19 cellular contexts compared by ENCODE assay signal in the genomic region with DNA sequence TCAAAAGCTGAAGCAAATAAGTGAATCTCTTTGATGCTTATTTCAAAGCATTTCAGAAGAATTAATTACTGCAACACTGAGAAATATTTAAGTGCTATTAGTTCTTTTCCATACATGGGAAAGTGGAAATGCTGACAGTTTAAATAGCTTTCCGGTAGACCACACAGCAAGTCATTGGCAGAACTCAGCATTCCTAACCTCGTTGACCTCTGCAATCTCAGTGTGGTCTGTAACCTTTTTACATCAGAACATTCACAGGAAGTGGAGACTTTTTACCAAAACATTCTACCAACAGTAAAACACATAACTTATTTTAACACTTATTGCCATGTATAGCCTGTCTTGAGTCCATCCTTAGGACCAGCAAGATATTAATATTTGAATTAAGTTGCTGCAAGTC.
A peak's percentile ranks its signal among the peaks of the same experiment; 100 is the strongest.
DNase-seq lines count a peak whose midpoint lies in the region; ATAC-seq and TF ChIP-seq lines count a peak whose summit lies in the region.
"Had no signal": no experiment of that assay in that cellular context is flagged by ENCODE, and none has a peak within 500 bp of the region (broad histone marks: within the 10 kb centered on the region; RNA-seq: fewer than 3 reads in every experiment).

No MANE protein-coding gene starts in this region.

- in situ Hi-C loops in astrocyte of the spinal cord (cut with HindIII; ENCODE audit: low sequenced_read_pairs) (no loop called here), gastrocnemius medialis (cut with MboI; ENCODE audit: low sequenced_read_pairs in 4 of 4) (no loop called here)

- intact Hi-C loops in gastrocnemius medialis (cut with DNase I; ENCODE audit: low total_unique reads): no loop called here

- no peak for ATAC-seq in gastrocnemius medialis
- ATAC-seq: activated CD4-positive, alpha-beta T cell treated with anti-CD3 and anti-CD28 coated beads for 36 hours; effector memory CD8-positive, alpha-beta T cell had no signal

- H3K36me3 ChIP-seq in gastrocnemius medialis: no peaks in the 10 kb centered on the region
- H3K36me3 ChIP-seq: breast epithelium had no signal

- no peak for TF ChIP-seq POLR2A in gastrocnemius medialis (IDR thresholded peaks at IDR 0.05)

- DNase-seq in HS-27A (ENCODE audit: low read depth) (peak; percentile 4), astrocyte of the spinal cord (ENCODE audit: low read depth, low spot score) (peak; percentile 37), islet precursor cell (peak; percentile 66), retina (peak; percentile 50), hypothalamus (lab: John Stamatoyannopoulos, UW) (no peak), epidermal melanocyte (ENCODE audit: insufficient read length, low spot score) (no peak), nucleus accumbens (lab: John Stamatoyannopoulos, UW) (no peak), gastrocnemius medialis (no peak)
- DNase-seq: activated CD4-positive, alpha-beta T cell treated with anti-CD3 and anti-CD28 coated beads for 36 hours; activated CD8-positive, alpha-beta memory T cell treated with anti-CD3 and anti-CD28 coated beads, Interleukin-2, amount 50 U/mL, for 48 hours; activated naive CD4-positive, alpha-beta T cell treated with anti-CD3 and anti-CD28 coated beads for 36 hours; effector memory CD8-positive, alpha-beta T cell; glutamatergic neuron; NCI-H2171 treated with DMSO at 0.1 percent for 48 hours; right cardiac atrium; SHP77; stimulated activated CD4-positive, alpha-beta T cell treated with anti-CD3 and anti-CD28 coated beads, Interleukin-4, amount 100 ng/mL, for 4 hours; T-helper 9 cell had no signal

- no peaks in the 10 kb centered on the region for H3K4me1 ChIP-seq in gastrocnemius medialis
- H3K4me1 ChIP-seq: breast epithelium had no signal

- no peaks in the 10 kb centered on the region for H3K27me3 ChIP-seq in gastrocnemius medialis
- H3K27me3 ChIP-seq: breast epithelium had no signal

- no peaks in the 10 kb centered on the region for H3K9me3 ChIP-seq in gastrocnemius medialis
- H3K9me3 ChIP-seq: breast epithelium had no signal

- H3K4me3 ChIP-seq in astrocyte of the spinal cord (ENCODE audit: low read depth, low read length): no peak overlapping the region
- H3K4me3 ChIP-seq in gastrocnemius medialis: no peak overlapping the region
- H3K4me3 ChIP-seq: breast epithelium had no signal

- H3K27ac ChIP-seq in gastrocnemius medialis: no peak overlapping the region
- H3K27ac ChIP-seq: breast epithelium had no signal

- TF ChIP-seq CTCF in astrocyte of the spinal cord (IDR thresholded peaks at IDR 0.05; ENCODE audit: low read depth, low read length): no peak
- TF ChIP-seq CTCF in gastrocnemius medialis (IDR thresholded peaks at IDR 0.05 in 4 of 5, conservative IDR thresholded peaks at IDR 0.05 in 1 of 5): no peak

Comparison
In these comparisons a context has a peak if more than half of its experiments do, and no peak if none do; other contexts are left out.
1. DNase-seq: peak in HS-27A (single experiment), astrocyte of the spinal cord (single experiment), islet precursor cell (single experiment) and retina (single experiment); none in hypothalamus (0 of 51), epidermal melanocyte (single experiment), nucleus accumbens (0 of 56) and gastrocnemius medialis (0 of 2).